25 cellular contexts compared by ENCODE assay signal in genomic region chr19:34306824-34307223, GRCh38. TPM values are rescaled to one million over a fixed set of nuclear protein-coding genes. Genes with fewer than 3 reads are reported as not detected.
DNase-seq lines count a peak whose midpoint lies in the region; ATAC-seq, FAIRE-seq and TF ChIP-seq lines count a peak whose summit lies in the region.
"Had no signal": no experiment of that assay in that cellular context is flagged by ENCODE, and none has a peak within 500 bp of the region (broad histone marks: within the 10 kb centered on the region; RNA-seq: fewer than 3 reads in every experiment).

No MANE protein-coding gene starts in this region.

- DNase-seq in activated CD4-positive, alpha-beta T cell treated with anti-CD3 and anti-CD28 coated beads for 36 hours, result no peak
- no peak for DNase-seq in activated CD4-positive, alpha-beta T cell treated with anti-CD3 and anti-CD28 coated beads, Interleukin-2, amount 50 U/mL, for 4 hours
- DNase-seq in T-cell (no peak), kidney (no peak), gastrocnemius medialis (no peak), DMS53 treated with DMSO at 0.1 percent for 48 hours (lab: John Stamatoyannopoulos, UW; ENCODE audit: unreplicated experiment) (no peak), GM12891 (ENCODE audit: insufficient read length, low spot score) (no peak), T-helper 2 cell (no peak)
- DNase-seq: 8988T; activated CD4-positive, alpha-beta T cell treated with anti-CD3 and anti-CD28 coated beads, Interleukin-2, amount 50 U/mL, for 1 hour; DMS79; hippocampal formation; MM.1S; NCI-H187; NCI-H524 treated with DMSO at 0.1 percent for 48 hours; right cardiac atrium; SJCRH30; stimulated activated CD4-positive, alpha-beta T cell treated with anti-CD3 and anti-CD28 coated beads, Interleukin-2, amount 100 ng/mL, for 24 hours; T1000; testis had no signal

- peak overlapping the region; percentile 11 to 35 for H3K27ac ChIP-seq in kidney (ENCODE audit: low read depth in 2 of 2, low read length in 2 of 2)
- peak overlapping the region; percentile 72 to 92 (median 85) for H3K27ac ChIP-seq in gastrocnemius medialis
- H3K27ac ChIP-seq: BLaER1 treated with 17β-estradiol and CSF1 and Interleukin-3, amounts not matched to agents 10 nM and 100 nM; neural progenitor cell; SJCRH30 had no signal

- H3K27ac Mint-ChIP-seq in activated CD4-positive, alpha-beta T cell treated with anti-CD3 and anti-CD28 coated beads for 36 hours, result peak overlapping the region; percentile 93
- peak overlapping the region; percentile 71 to 82 for H3K27ac Mint-ChIP-seq in T-cell
- H3K27ac Mint-ChIP-seq: activated T-helper 1 cell treated with anti-CD3 and anti-CD28 coated beads, Interleukin-12 subunit alpha, Interleukin-12 subunit beta, Interleukin-2, Interleukin-4 antibody, amounts not matched to agents 30 ng/mL and 10 ng/mL and 1 ng/mL, durations not matched to agents 14 hours and 24 hours and 36 hours; neural progenitor cell had no signal

- H3K9me3 Mint-ChIP-seq in activated CD4-positive, alpha-beta T cell treated with anti-CD3 and anti-CD28 coated beads for 36 hours (ENCODE audit: low read depth), result no peaks in the 10 kb centered on the region
- H3K9me3 Mint-ChIP-seq in T-cell, result no peaks in the 10 kb centered on the region
- H3K9me3 Mint-ChIP-seq: activated T-helper 1 cell treated with anti-CD3 and anti-CD28 coated beads, Interleukin-12 subunit alpha, Interleukin-12 subunit beta, Interleukin-2, Interleukin-4 antibody, amounts not matched to agents 30 ng/mL and 10 ng/mL and 1 ng/mL, durations not matched to agents 14 hours and 24 hours and 36 hours; neural progenitor cell had no signal

- H3K36me3 Mint-ChIP-seq in activated CD4-positive, alpha-beta T cell treated with anti-CD3 and anti-CD28 coated beads for 36 hours (ENCODE audit: low read depth), result peaks cover 13% of the 10 kb centered on the region
- H3K36me3 Mint-ChIP-seq in T-cell, result peaks cover 30% of the 10 kb centered on the region

- H3K4me3 ChIP-seq in kidney (ENCODE audit: low read length in 2 of 2) (no peak overlapping the region), gastrocnemius medialis (no peak overlapping the region)
- H3K4me3 ChIP-seq: BLaER1 treated with 17β-estradiol and CSF1 and Interleukin-3, amounts not matched to agents 10 nM and 100 nM; neural progenitor cell; SJCRH30; testis had no signal

- peak; percentile 42 for ATAC-seq in activated CD4-positive, alpha-beta T cell treated with anti-CD3 and anti-CD28 coated beads for 36 hours
- ATAC-seq in T-cell (replicated peaks in 1 of 4), result no peak
- ATAC-seq in gastrocnemius medialis, result no peak

- TF ChIP-seq POLR2A in gastrocnemius medialis (IDR thresholded peaks at IDR 0.05) (no peak), GM12891 (IDR thresholded peaks at IDR 0.05; ENCODE audit: low read depth, low read length) (no peak)

- no peaks in the 10 kb centered on the region for H3K27me3 ChIP-seq in gastrocnemius medialis
- H3K27me3 ChIP-seq: BLaER1 treated with 17β-estradiol and CSF1 and Interleukin-3, amounts not matched to agents 10 nM and 100 nM; neural progenitor cell; SJCRH30; testis had no signal

- H3K36me3 ChIP-seq in kidney (ENCODE audit: control insufficient read depth in 1 of 2, insufficient read depth in 2 of 2, low read length in 2 of 2), result no peaks in the 10 kb centered on the region
- peaks cover 0 to 4% of the 10 kb centered on the region in 2 donors for H3K36me3 ChIP-seq in gastrocnemius medialis
- H3K36me3 ChIP-seq: neural progenitor cell had no signal

- no peaks in the 10 kb centered on the region for H3K9me3 ChIP-seq in kidney (ENCODE audit: control insufficient read depth in 1 of 2, low read length in 2 of 2)
- H3K9me3 ChIP-seq in gastrocnemius medialis, result no peaks in the 10 kb centered on the region
- H3K9me3 ChIP-seq: BLaER1 treated with 17β-estradiol and CSF1 and Interleukin-3, amounts not matched to agents 10 nM and 100 nM; SJCRH30; testis had no signal

- peaks cover 57% of the 10 kb centered on the region for H3K4me1 Mint-ChIP-seq in activated CD4-positive, alpha-beta T cell treated with anti-CD3 and anti-CD28 coated beads for 36 hours
- H3K4me1 Mint-ChIP-seq in T-cell, result peaks cover 51 to 61% (median 61%) of the 10 kb centered on the region in 3 donors

- intact Hi-C loops in activated CD4-positive, alpha-beta T cell treated with anti-CD3 and anti-CD28 coated beads for 36 hours (cut with DNase I, micrococcal nuclease), result loop anchor here in 1 of 2 experiments (5.0 kb wide), 1 partner anchor 785 kb away; the partner anchor contains the start of gene PEPD
- intact Hi-C loops in kidney (cut with DNase I) (no loop called here), gastrocnemius medialis (cut with DNase I; ENCODE audit: low total_unique reads) (no loop called here)

- CTCF ChIA-PET in activated CD4-positive, alpha-beta T cell treated with anti-CD3 and anti-CD28 coated beads for 36 hours (lab: Charles Lee), result interaction anchor here (1.3 kb wide), 1 partner anchor 45 kb away, joined by 3 read pairs; no protein-coding TSS in a partner anchor
- CTCF ChIA-PET in T-cell (lab: Charles Lee), result interaction anchor here (0.6 kb wide), 2 partner anchors 17 to 152 kb away, joined by 3 to 4 read pairs; no protein-coding TSS in a partner anchor

- peaks cover 19 to 21% of the 10 kb centered on the region in 2 donors for H3K4me1 ChIP-seq in kidney (ENCODE audit: control insufficient read depth in 1 of 2, insufficient read depth in 1 of 2, low read depth in 1 of 2, low read length in 2 of 2)
- peaks cover 53 to 60% of the 10 kb centered on the region in 2 donors for H3K4me1 ChIP-seq in gastrocnemius medialis
- H3K4me1 ChIP-seq: SJCRH30 had no signal

- H3K9ac ChIP-seq in kidney (ENCODE audit: low read length in 2 of 2), result peak overlapping the region in 1 of 2 donors; percentile 14
- H3K9ac ChIP-seq: BLaER1 treated with 17β-estradiol and CSF1 and Interleukin-3, amounts not matched to agents 10 nM and 100 nM; neural progenitor cell had no signal

- no peak for FAIRE-seq in kidney (lab: Jason Lieb, UNC)
- FAIRE-seq in GM12891 (lab: Jason Lieb, UNC), result no peak
- FAIRE-seq: astrocyte, H1 had no signal

- H3K27me3 Mint-ChIP-seq in activated CD4-positive, alpha-beta T cell treated with anti-CD3 and anti-CD28 coated beads for 36 hours, result no peaks in the 10 kb centered on the region
- H3K27me3 Mint-ChIP-seq in T-cell, result no peaks in the 10 kb centered on the region

- in situ Hi-C loops in gastrocnemius medialis (cut with MboI; ENCODE audit: low sequenced_read_pairs in 4 of 4), result no loop called here

- no peak overlapping the region for H3K4me3 Mint-ChIP-seq in activated CD4-positive, alpha-beta T cell treated with anti-CD3 and anti-CD28 coated beads for 36 hours
- H3K4me3 Mint-ChIP-seq in T-cell, result peak overlapping the region in 2 of 3 donors; percentile 10 to 37
- H3K4me3 Mint-ChIP-seq: activated T-helper 1 cell treated with anti-CD3 and anti-CD28 coated beads, Interleukin-12 subunit alpha, Interleukin-12 subunit beta, Interleukin-2, Interleukin-4 antibody, amounts not matched to agents 30 ng/mL and 10 ng/mL and 1 ng/mL, durations not matched to agents 14 hours and 24 hours and 36 hours; neural progenitor cell had no signal

- POLR2A ChIA-PET in activated CD4-positive, alpha-beta T cell treated with anti-CD3 and anti-CD28 coated beads for 36 hours (lab: Charles Lee), result no interaction called here
- POLR2A ChIA-PET in T-cell (lab: Charles Lee), result no interaction called here

- TF ChIP-seq CTCF in kidney (IDR thresholded peaks at IDR 0.05; ENCODE audit: borderline replicate concordance, extremely low read depth, insufficient read depth), result no peak
- no peak for TF ChIP-seq CTCF in gastrocnemius medialis (IDR thresholded peaks at IDR 0.05 in 4 of 5, conservative IDR thresholded peaks at IDR 0.05 in 1 of 5)

TF ChIP-seq in GM12891, 5 proteins besides CTCF, POLR2A, EP300 and RAD21:
- no peak for TF ChIP-seq SPI1 (IDR thresholded peaks at IDR 0.05; ENCODE audit: low read depth, low read length)
- TF ChIP-seq PAX5 (IDR thresholded peaks at IDR 0.05; ENCODE audit: insufficient read depth, low read length, severe bottlenecking), result no peak
- no peak for TF ChIP-seq POU2F2 (IDR thresholded peaks at IDR 0.05; ENCODE audit: low read depth, low read length)
- no peak for TF ChIP-seq POLR2AphosphoS5 (IDR thresholded peaks at IDR 0.05; ENCODE audit: low read depth, low read length)
- no peak for TF ChIP-seq TAF1 (IDR thresholded peaks at IDR 0.05; ENCODE audit: low read depth, low read length)

RNA-seq across cellular contexts. Expression of gene GARRE1, which starts 52.5 kb away (rescaled TPM):
- total RNA-seq in activated CD4-positive, alpha-beta T cell treated with anti-CD3 and anti-CD28 coated beads for 36 hours, result 10 to 100 TPM; 14.6 to 16.1 TPM
- total RNA-seq in T-cell (10 to 100 TPM; 31.8 to 51.6 (median 34.8) TPM), kidney (37.7 TPM), gastrocnemius medialis (10 to 100 TPM; 21.8 to 34.3 (median 24.8) TPM)
- polyA plus RNA-seq in kidney (ENCODE audit: insufficient read depth, low read depth, low replicate concordance), result 5.5 TPM
- polyA plus RNA-seq in GM12891 (2012; ENCODE audit: low read depth, missing spikeins), result 3.8 TPM

RNA-seq across cellular contexts. Expression of gene GPI, which starts 58.2 kb away (rescaled TPM):
- 100 to 1,000 TPM; 686 to 839 TPM for total RNA-seq in activated CD4-positive, alpha-beta T cell treated with anti-CD3 and anti-CD28 coated beads for 36 hours
- total RNA-seq in T-cell (100 to 1,000 TPM; 108 to 132 (median 126) TPM), kidney (257 TPM), gastrocnemius medialis (100 to 1,000 TPM in 3 of 4 donors, 10 to 100 TPM in 1; 83.2 to 231 (median 173) TPM)
- polyA plus RNA-seq in kidney (ENCODE audit: insufficient read depth, low read depth, low replicate concordance), result 315 TPM
- polyA plus RNA-seq in GM12891 (2012; ENCODE audit: low read depth, missing spikeins), result 496 TPM
